In the genomic region with DNA sequence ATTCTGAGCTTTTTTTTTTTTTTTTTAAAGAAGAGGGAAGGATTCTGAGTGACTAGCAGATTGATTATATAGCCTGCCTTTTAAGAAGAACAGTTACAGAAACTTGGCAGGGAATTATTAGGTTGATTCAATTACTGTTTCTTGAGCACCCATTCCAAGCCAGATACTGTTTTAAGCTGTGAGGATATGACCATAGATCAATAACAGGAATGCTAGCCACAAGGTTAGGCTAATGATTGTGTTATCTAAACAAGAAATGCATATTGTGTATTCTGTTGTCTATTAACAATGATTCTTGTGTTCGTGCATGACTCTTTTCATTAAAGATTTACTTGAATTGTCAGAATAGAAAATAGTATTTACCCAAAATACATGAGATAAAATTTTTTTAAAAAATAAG, we compare ENCODE assay signal across 25 cellular contexts.
"Had no signal": no experiment of that assay in that cellular context is flagged by ENCODE, and none has a peak within 500 bp of the region (broad histone marks: within the 10 kb centered on the region; RNA-seq: fewer than 3 reads in every experiment).

No MANE protein-coding gene starts in this region.

- DNase-seq: heart left ventricle; islet precursor cell; left colon; left lung; lower lobe of right lung; mammary epithelial cell; mesenchymal stem cell; naive thymus-derived CD8-positive, alpha-beta T cell; nucleus accumbens; retina; right cardiac atrium; stimulated activated CD4-positive, alpha-beta T cell treated with anti-CD3 and anti-CD28 coated beads, Interleukin-12 subunit alpha, Interleukin-12 subunit beta, amount 100 ng/mL, for 4 hours; stimulated activated CD4-positive, alpha-beta T cell treated with anti-CD3 and anti-CD28 coated beads, Interleukin-15, amount 100 ng/mL, for 24 hours; stimulated activated CD4-positive, alpha-beta T cell treated with anti-CD3 and anti-CD28 coated beads, Interleukin-4, amount 100 ng/mL, for 24 hours; stimulated activated naive CD4-positive, alpha-beta T cell; tibial artery; trophoblast cell; upper lobe of right lung had no signal

- FAIRE-seq: urothelium cell line had no signal

- H3K4me3 ChIP-seq: heart left ventricle, left lung, lower lobe of right lung, skin epidermis, suprapubic skin, thoracic aorta, tibial artery, upper lobe of right lung had no signal

- H3K9me3 ChIP-seq: left lung, lower lobe of right lung, suprapubic skin, thoracic aorta, tibial artery, upper lobe of right lung had no signal

- H3K4me1 ChIP-seq: heart left ventricle, left lung, lower lobe of right lung, parathyroid adenoma, suprapubic skin, tibial artery, upper lobe of right lung had no signal

- H3K27ac ChIP-seq: heart left ventricle, left lung, lower lobe of right lung, parathyroid adenoma, skin epidermis, suprapubic skin, thoracic aorta, tibial artery, upper lobe of right lung had no signal

- H3K27me3 ChIP-seq: heart left ventricle, left lung, suprapubic skin, tibial artery, upper lobe of right lung had no signal

- ATAC-seq: heart left ventricle; left colon; left lung; lower lobe of right lung; naive thymus-derived CD8-positive, alpha-beta T cell; right cardiac atrium; sciatic nerve; stimulated activated effector memory CD8-positive, alpha-beta T cell treated with anti-CD3 and anti-CD28 coated beads, Interleukin-12 subunit alpha, Interleukin-12 subunit beta, amount 100 ng/mL, for 72 hours; upper lobe of right lung had no signal

- H3K36me3 ChIP-seq: thoracic aorta, upper lobe of right lung had no signal
